1 cellular context compared by ENCODE assay signal in the genomic region with DNA sequence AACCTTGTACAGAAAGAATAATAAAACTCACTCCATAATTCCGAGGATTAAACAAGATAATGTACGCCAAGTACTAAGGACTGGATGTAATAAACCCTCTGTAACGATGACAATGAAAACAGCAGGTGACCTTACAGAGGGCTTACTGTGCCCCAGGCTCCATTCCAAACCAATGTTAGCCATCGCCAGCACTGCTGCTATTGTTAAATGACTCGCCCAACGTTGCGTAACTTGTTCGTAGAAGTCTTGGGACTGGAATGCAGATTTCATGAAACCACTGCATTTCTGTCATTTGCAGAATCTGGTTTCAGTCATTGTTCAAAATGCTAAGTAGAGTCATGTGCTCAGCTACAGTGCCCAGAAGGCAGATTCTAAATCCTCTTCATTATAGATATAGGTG.
TF ChIP-seq lines count a peak whose summit lies in the region.

No MANE protein-coding gene starts in this region.

TF ChIP-seq in K562, 482 proteins besides CTCF, POLR2A, EP300 and RAD21 (continued from another document):
- TF ChIP-seq, protein P1, sequence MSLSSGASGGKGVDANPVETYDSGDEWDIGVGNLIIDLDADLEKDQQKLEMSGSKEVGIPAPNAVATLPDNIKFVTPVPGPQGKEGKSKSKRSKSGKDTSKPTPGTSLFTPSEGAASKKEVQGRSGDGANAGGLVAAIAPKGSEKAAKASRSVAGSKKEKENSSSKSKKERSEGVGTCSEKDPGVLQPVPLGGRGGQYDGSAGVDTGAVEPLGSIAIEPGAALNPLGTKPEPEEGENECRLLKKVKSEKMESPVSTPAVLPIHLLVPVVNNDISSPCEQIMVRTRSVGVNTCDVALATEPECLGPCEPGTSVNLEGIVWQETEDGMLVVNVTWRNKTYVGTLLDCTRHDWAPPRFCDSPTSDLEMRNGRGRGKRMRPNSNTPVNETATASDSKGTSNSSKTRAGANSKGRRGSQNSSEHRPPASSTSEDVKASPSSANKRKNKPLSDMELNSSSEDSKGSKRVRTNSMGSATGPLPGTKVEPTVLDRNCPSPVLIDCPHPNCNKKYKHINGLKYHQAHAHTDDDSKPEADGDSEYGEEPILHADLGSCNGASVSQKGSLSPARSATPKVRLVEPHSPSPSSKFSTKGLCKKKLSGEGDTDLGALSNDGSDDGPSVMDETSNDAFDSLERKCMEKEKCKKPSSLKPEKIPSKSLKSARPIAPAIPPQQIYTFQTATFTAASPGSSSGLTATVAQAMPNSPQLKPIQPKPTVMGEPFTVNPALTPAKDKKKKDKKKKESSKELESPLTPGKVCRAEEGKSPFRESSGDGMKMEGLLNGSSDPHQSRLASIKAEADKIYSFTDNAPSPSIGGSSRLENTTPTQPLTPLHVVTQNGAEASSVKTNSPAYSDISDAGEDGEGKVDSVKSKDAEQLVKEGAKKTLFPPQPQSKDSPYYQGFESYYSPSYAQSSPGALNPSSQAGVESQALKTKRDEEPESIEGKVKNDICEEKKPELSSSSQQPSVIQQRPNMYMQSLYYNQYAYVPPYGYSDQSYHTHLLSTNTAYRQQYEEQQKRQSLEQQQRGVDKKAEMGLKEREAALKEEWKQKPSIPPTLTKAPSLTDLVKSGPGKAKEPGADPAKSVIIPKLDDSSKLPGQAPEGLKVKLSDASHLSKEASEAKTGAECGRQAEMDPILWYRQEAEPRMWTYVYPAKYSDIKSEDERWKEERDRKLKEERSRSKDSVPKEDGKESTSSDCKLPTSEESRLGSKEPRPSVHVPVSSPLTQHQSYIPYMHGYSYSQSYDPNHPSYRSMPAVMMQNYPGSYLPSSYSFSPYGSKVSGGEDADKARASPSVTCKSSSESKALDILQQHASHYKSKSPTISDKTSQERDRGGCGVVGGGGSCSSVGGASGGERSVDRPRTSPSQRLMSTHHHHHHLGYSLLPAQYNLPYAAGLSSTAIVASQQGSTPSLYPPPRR (CRISPR knock-in tag; IDR thresholded peaks at IDR 0.05; ENCODE audit: borderline replicate concordance): no peak
- no peak for TF ChIP-seq DMBX1 (CRISPR knock-in tag; IDR thresholded peaks at IDR 0.05; ENCODE audit: borderline replicate concordance)
- TF ChIP-seq, protein P2, sequence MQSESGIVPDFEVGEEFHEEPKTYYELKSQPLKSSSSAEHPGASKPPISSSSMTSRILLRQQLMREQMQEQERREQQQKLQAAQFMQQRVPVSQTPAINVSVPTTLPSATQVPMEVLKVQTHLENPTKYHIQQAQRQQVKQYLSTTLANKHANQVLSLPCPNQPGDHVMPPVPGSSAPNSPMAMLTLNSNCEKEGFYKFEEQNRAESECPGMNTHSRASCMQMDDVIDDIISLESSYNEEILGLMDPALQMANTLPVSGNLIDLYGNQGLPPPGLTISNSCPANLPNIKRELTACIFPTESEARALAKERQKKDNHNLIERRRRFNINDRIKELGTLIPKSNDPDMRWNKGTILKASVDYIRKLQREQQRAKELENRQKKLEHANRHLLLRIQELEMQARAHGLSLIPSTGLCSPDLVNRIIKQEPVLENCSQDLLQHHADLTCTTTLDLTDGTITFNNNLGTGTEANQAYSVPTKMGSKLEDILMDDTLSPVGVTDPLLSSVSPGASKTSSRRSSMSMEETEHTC (IDR thresholded peaks at IDR 0.05): no peak
- TF ChIP-seq ZNF384 (IDR thresholded peaks at IDR 0.05; ENCODE audit: low read depth, low read length): no peak
- TF ChIP-seq RCOR1 (IDR thresholded peaks at IDR 0.05; ENCODE audit: borderline replicate concordance in 1 of 2, low read depth in 2 of 2, low read length in 2 of 2): peak in 1 of 2 experiments; percentile 54; a peak in 1 of 4 replicates
- TF ChIP-seq SOX6 (IDR thresholded peaks at IDR 0.05): peak; percentile 22; the same call in 1 of the 2 replicates
- peak in 1 of 2 experiments; percentile 19; a peak in 1 of 4 replicates for TF ChIP-seq HDAC1 (IDR thresholded peaks at IDR 0.05)
- TF ChIP-seq CEBPB (tag; IDR thresholded peaks at IDR 0.05): peak; percentile 96
- peak; percentile 62 to 75 for TF ChIP-seq KDM1A (IDR thresholded peaks at IDR 0.05)
- TF ChIP-seq NFIC (IDR thresholded peaks at IDR 0.05): no peak
- peak; percentile 69 for TF ChIP-seq TEAD4 (IDR thresholded peaks at IDR 0.05; ENCODE audit: low read length)
- no peak for TF ChIP-seq TEAD4 (CRISPR knock-in tag; IDR thresholded peaks at IDR 0.05; ENCODE audit: borderline replicate concordance)
- TF ChIP-seq NR1H2 (CRISPR knock-in tag; IDR thresholded peaks at IDR 0.05): no peak
- 0 out of 2 replicates have a peak, but pooled peaks have one; percentile 7 for TF ChIP-seq NFRKB (IDR thresholded peaks at IDR 0.05; ENCODE audit: low read depth)
- no peak for TF ChIP-seq ZNF780A (CRISPR knock-in tag; IDR thresholded peaks at IDR 0.05)
- TF ChIP-seq, protein P3, sequence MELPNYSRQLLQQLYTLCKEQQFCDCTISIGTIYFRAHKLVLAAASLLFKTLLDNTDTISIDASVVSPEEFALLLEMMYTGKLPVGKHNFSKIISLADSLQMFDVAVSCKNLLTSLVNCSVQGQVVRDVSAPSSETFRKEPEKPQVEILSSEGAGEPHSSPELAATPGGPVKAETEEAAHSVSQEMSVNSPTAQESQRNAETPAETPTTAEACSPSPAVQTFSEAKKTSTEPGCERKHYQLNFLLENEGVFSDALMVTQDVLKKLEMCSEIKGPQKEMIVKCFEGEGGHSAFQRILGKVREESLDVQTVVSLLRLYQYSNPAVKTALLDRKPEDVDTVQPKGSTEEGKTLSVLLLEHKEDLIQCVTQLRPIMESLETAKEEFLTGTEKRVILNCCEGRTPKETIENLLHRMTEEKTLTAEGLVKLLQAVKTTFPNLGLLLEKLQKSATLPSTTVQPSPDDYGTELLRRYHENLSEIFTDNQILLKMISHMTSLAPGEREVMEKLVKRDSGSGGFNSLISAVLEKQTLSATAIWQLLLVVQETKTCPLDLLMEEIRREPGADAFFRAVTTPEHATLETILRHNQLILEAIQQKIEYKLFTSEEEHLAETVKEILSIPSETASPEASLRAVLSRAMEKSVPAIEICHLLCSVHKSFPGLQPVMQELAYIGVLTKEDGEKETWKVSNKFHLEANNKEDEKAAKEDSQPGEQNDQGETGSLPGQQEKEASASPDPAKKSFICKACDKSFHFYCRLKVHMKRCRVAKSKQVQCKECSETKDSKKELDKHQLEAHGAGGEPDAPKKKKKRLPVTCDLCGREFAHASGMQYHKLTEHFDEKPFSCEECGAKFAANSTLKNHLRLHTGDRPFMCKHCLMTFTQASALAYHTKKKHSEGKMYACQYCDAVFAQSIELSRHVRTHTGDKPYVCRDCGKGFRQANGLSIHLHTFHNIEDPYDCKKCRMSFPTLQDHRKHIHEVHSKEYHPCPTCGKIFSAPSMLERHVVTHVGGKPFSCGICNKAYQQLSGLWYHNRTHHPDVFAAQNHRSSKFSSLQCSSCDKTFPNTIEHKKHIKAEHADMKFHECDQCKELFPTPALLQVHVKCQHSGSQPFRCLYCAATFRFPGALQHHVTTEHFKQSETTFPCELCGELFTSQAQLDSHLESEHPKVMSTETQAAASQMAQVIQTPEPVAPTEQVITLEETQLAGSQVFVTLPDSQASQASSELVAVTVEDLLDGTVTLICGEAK (IDR thresholded peaks at IDR 0.05): no peak
- TF ChIP-seq, protein P3 (CRISPR knock-in tag; IDR thresholded peaks at IDR 0.05): no peak
